8 cellular contexts compared by ENCODE assay signal in genomic region chr19:8513687-8514504, GRCh38. TPM values are rescaled to one million over a fixed set of nuclear protein-coding genes. Genes with fewer than 3 reads are reported as not detected.
A peak's percentile ranks its signal among the peaks of the same experiment; 100 is the strongest.
DNase-seq lines count a peak whose midpoint lies in the region; ATAC-seq and TF ChIP-seq lines count a peak whose summit lies in the region.

ZNF414 (minus strand) TSS chr19:8514167; CDS start chr19:8514046, 121 bp downstream.

- H3K36me3 ChIP-seq in KMS-11 (ENCODE audit: insufficient read depth) (no peaks in the 10 kb centered on the region), Panc1 (ENCODE audit: control insufficient read depth, insufficient read depth, low read length) (no peaks in the 10 kb centered on the region), mucosa of rectum (ENCODE audit: control insufficient read depth in 2 of 2, insufficient read depth in 2 of 2, low read length in 2 of 2) (no peaks in the 10 kb centered on the region)

- H3K9me3 Mint-ChIP-seq in activated T-cell treated with anti-CD3 and anti-CD28 coated beads, Interleukin-2, amount 50 U/mL, for 24 hours: no peaks in the 10 kb centered on the region

- POLR2A ChIA-PET in Panc1 (lab: Charles Lee): interaction anchor here (0.5 to 0.6 kb wide), 3 partner anchors 11 to 98 kb away, joined by 5 to 6 read pairs (median 6); no protein-coding TSS in a partner anchor

- H3K9me3 ChIP-seq in Panc1 (ENCODE audit: control insufficient read depth, insufficient read depth, low read depth, low read length) (no peaks in the 10 kb centered on the region), mucosa of rectum (ENCODE audit: control insufficient read depth in 2 of 2, low read length in 2 of 2) (no peaks in the 10 kb centered on the region)

- TF ChIP-seq POLR2A in erythroblast (IDR thresholded peaks at IDR 0.05; ENCODE audit: low read length): peak; percentile 61

- intact Hi-C loops in Panc1 (cut with micrococcal nuclease; ENCODE audit: unreplicated experiment): no loop called here

- H3K9ac ChIP-seq in KMS-11: peak within 1 kb of the TSS; percentile 84
- peak within 1 kb of the TSS; percentile 91 to 93 for H3K9ac ChIP-seq in mucosa of rectum (ENCODE audit: low read depth in 1 of 2, low read length in 2 of 2)

- peaks cover 58% of the 10 kb centered on the region for H3K4me1 Mint-ChIP-seq in activated T-cell treated with anti-CD3 and anti-CD28 coated beads, Interleukin-2, amount 50 U/mL, for 24 hours (ENCODE audit: low read depth)

- CTCF ChIA-PET in Panc1 (lab: Charles Lee): interaction anchor here (1.5 kb wide), 1 partner anchor 64 kb away, joined by 5 read pairs; the partner anchor contains the start of gene MYO1F

- peak within 1 kb of the TSS; percentile 77 for H2AFZ ChIP-seq in KMS-11 (ENCODE audit: low read depth)

- peak; percentile 88 for ATAC-seq in GM21737 (IDR thresholded peaks at IDR 0.05; ENCODE audit: unreplicated experiment)
- ATAC-seq in Panc1: peak; percentile 97

- peaks cover 22% of the 10 kb centered on the region for H3K36me3 Mint-ChIP-seq in activated T-cell treated with anti-CD3 and anti-CD28 coated beads, Interleukin-2, amount 50 U/mL, for 24 hours (ENCODE audit: low read depth)

- no peaks in the 10 kb centered on the region for H3K27me3 Mint-ChIP-seq in activated T-cell treated with anti-CD3 and anti-CD28 coated beads, Interleukin-2, amount 50 U/mL, for 24 hours

- DNase-seq in DMS79 (lab: John Stamatoyannopoulos, UW) (peak; percentile 95), Panc1 (ENCODE audit: low read depth, low spot score) (peak; percentile 62), erythroblast (lab: John Stamatoyannopoulos, UW) (peak; percentile 97 to 99)
- peak; percentile 99 for DNase-seq in activated T-cell treated with anti-CD3 and anti-CD28 coated beads, Interleukin-2, amount 50 U/mL, for 24 hours
- peak; percentile 92 to 95 for DNase-seq in stimulated activated CD8-positive, alpha-beta memory T cell treated with anti-CD3 and anti-CD28 coated beads, Interleukin-4, amount 100 ng/mL, for 4 hours (ENCODE audit: low read depth in 2 of 2, low spot score in 1 of 2)

- peak within 1 kb of the TSS; percentile 91 for H3K4me3 Mint-ChIP-seq in activated T-cell treated with anti-CD3 and anti-CD28 coated beads, Interleukin-2, amount 50 U/mL, for 24 hours

- no peaks in the 10 kb centered on the region for H3K4me1 ChIP-seq in KMS-11 (ENCODE audit: low read depth, poor library complexity, severe bottlenecking)
- peaks cover 9% of the 10 kb centered on the region for H3K4me1 ChIP-seq in Panc1 (ENCODE audit: control insufficient read depth, insufficient read depth, low read length)
- peaks cover 15 to 21% of the 10 kb centered on the region in 2 donors for H3K4me1 ChIP-seq in mucosa of rectum (ENCODE audit: control insufficient read depth in 2 of 2, insufficient read depth in 2 of 2, low read length in 2 of 2)

- peak within 1 kb of the TSS; percentile 87 for H3K27ac ChIP-seq in KMS-11
- H3K27ac ChIP-seq in Panc1 (ENCODE audit: low read length): peak within 1 kb of the TSS; percentile 91
- peak within 1 kb of the TSS; percentile 97 to 98 for H3K27ac ChIP-seq in mucosa of rectum (ENCODE audit: low read depth in 2 of 2, low read length in 2 of 2)

- in situ Hi-C loops in Panc1 (cut with HindIII; ENCODE audit: low pct_unique_long_range_greater_than_20kb, low sequenced_read_pairs): no loop called here

- H3K4me3 ChIP-seq in KMS-11 (IDR thresholded peaks at IDR 0.05; ENCODE audit: insufficient read depth, low read depth, low read length) (no peak within 1 kb of the TSS), Panc1 (ENCODE audit: low read depth in 2 of 2, low read length in 2 of 2) (peak within 1 kb of the TSS; percentile 55 to 67), mucosa of rectum (ENCODE audit: low read length in 2 of 2) (peak within 1 kb of the TSS; percentile 72 to 91)

- no peaks in the 10 kb centered on the region for H3K79me2 ChIP-seq in KMS-11 (ENCODE audit: insufficient read depth, low read depth)

- no peak for TF ChIP-seq CTCF in KMS-11 (conservative IDR thresholded peaks at IDR 0.05; ENCODE audit: low read depth, low read length)
- TF ChIP-seq CTCF in Panc1 (IDR thresholded peaks at IDR 0.05): no peak

- peaks cover 7% of the 10 kb centered on the region; the same call in 1 of the 2 replicates for H3K27me3 ChIP-seq in KMS-11 (ENCODE audit: insufficient read depth, low read depth)
- no peaks in the 10 kb centered on the region for H3K27me3 ChIP-seq in Panc1 (ENCODE audit: control insufficient read depth, insufficient read depth, low read length)
- H3K27me3 ChIP-seq in mucosa of rectum (ENCODE audit: control insufficient read depth in 2 of 2, insufficient read depth in 2 of 2, low read length in 2 of 2): no peaks in the 10 kb centered on the region

- H4K20me1 ChIP-seq in KMS-11 (ENCODE audit: insufficient read depth): no peaks in the 10 kb centered on the region

- TSS peak; percentile 91 for BruUV-seq in Panc1 (replicated peaks; lab: Mats Ljungman, UMichigan)

- H3K27ac Mint-ChIP-seq in activated T-cell treated with anti-CD3 and anti-CD28 coated beads, Interleukin-2, amount 50 U/mL, for 24 hours: peak within 1 kb of the TSS; percentile 100

- peak within 1 kb of the TSS; percentile 82 for H3K4me2 ChIP-seq in KMS-11

RNA-seq across cellular contexts. Expression of gene ZNF414, which starts in this region (rescaled TPM):
- total RNA-seq in Panc1 (2021; ENCODE audit: unreplicated experiment): 37.1 TPM
- polyA plus RNA-seq in Panc1 (2012; ENCODE audit: insufficient read length): 54.1 TPM
